16 cellular contexts compared by ENCODE assay signal in the genomic region with DNA sequence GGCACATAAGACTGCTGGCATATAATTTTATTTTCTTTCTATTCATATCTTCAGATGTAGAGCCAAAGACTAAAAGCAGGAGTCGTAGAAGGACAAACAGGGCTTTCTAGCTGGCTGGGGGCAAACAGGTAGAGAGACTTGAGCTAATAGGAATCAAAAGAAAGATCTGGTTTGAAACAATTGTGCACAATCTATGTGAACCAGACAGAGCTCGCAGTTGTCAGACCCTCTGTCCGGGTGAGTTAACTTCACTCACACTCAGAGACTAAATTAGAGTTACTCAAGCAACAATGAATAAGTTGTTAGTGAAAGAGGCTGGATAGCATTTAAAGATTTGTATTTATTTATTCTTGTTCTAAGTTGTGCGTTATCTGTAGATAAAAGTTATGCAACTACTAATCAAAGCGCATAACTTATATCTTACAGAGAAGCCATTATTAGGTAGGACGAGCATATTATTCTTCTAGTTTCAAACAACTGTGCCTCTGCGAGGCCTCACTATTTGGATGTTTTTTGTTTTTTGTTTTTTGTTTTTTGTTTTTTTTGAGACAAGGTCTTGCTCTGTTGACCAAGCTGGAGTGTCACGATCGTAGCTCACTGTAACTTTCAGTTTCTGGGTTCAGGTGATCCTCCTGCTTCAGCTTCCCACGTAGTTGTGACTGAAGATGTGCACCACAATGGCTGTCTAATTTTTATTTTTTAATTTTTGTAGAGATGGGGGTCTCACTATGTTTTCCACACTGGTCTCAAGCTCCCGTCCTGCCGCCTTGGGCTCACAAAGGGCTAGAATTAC. TPM values are rescaled to one million over a fixed set of nuclear protein-coding genes. Genes with fewer than 3 reads are reported as not detected.
DNase-seq lines count a peak whose midpoint lies in the region; ATAC-seq, FAIRE-seq and TF ChIP-seq lines count a peak whose summit lies in the region.
"Had no signal": no experiment of that assay in that cellular context is flagged by ENCODE, and none has a peak within 500 bp of the region (broad histone marks: within the 10 kb centered on the region; RNA-seq: fewer than 3 reads in every experiment).

No MANE protein-coding gene starts in this region.

- H3K4me3 ChIP-seq in SK-N-MC (no peak overlapping the region), neural cell (ENCODE audit: low read length) (no peak overlapping the region)
- H3K4me3 ChIP-seq: upper lobe of left lung had no signal

- no peaks in the 10 kb centered on the region for H3K9me2 ChIP-seq in neural cell (ENCODE audit: insufficient read depth, low read length)

- peaks cover 30% of the 10 kb centered on the region for H3K36me3 Mint-ChIP-seq in activated CD4-positive, alpha-beta T cell treated with anti-CD3 and anti-CD28 coated beads for 36 hours (ENCODE audit: low read depth)

- no peaks in the 10 kb centered on the region for H4K20me1 ChIP-seq in neural cell (ENCODE audit: insufficient read depth)

- no peak for TF ChIP-seq CTCF in neural cell (IDR thresholded peaks at IDR 0.05; ENCODE audit: poor library complexity, severe bottlenecking)

- POLR2A ChIA-PET in activated CD4-positive, alpha-beta T cell treated with anti-CD3 and anti-CD28 coated beads for 36 hours (lab: Charles Lee) = no interaction called here

- H2AFZ ChIP-seq in neural cell (ENCODE audit: low read depth, low read length) = no peak overlapping the region

- no peak overlapping the region for H3K4me3 Mint-ChIP-seq in activated CD4-positive, alpha-beta T cell treated with anti-CD3 and anti-CD28 coated beads for 36 hours

- H3K4me1 Mint-ChIP-seq in activated CD4-positive, alpha-beta T cell treated with anti-CD3 and anti-CD28 coated beads for 36 hours = peaks cover 59% of the 10 kb centered on the region

- intact Hi-C loops in activated CD4-positive, alpha-beta T cell treated with anti-CD3 and anti-CD28 coated beads for 36 hours (cut with DNase I, micrococcal nuclease) = no loop called here

- no peak for DNase-seq in activated CD4-positive, alpha-beta T cell treated with anti-CD3 and anti-CD28 coated beads for 36 hours
- no peak for DNase-seq in activated CD4-positive, alpha-beta T cell treated with anti-CD3 and anti-CD28 coated beads, Interleukin-2, amount 50 U/mL, for 1 hour
- DNase-seq in GM12892 (ENCODE audit: insufficient read length) (no peak), SK-N-MC (ENCODE audit: low read depth, low spot score) (no peak), Ammon's horn (ENCODE audit: low spot score) (no peak), activated gamma-delta T cell treated with Interleukin-2 at 50 U/mL for 16 hours (no peak), dermis blood vessel endothelial cell (no peak)
- DNase-seq: activated naive CD4-positive, alpha-beta T cell treated with Interleukin-2 at 50 U/mL for 16 hours; GOT3; head of caudate nucleus; IMR-90; NCI-H1092; stimulated activated CD4-positive, alpha-beta T cell treated with anti-CD3 and anti-CD28 coated beads, Interleukin-2, amount 100 ng/mL, for 48 hours had no signal

- ATAC-seq in activated CD4-positive, alpha-beta T cell treated with anti-CD3 and anti-CD28 coated beads for 36 hours = no peak

- H3F3A ChIP-seq in neural cell (ENCODE audit: insufficient read depth, low read length, poor library complexity, severe bottlenecking) = no peaks in the 10 kb centered on the region

- peak; percentile 36 for FAIRE-seq in GM12892 (lab: Jason Lieb, UNC)

- no peaks in the 10 kb centered on the region for H3K36me3 ChIP-seq in SK-N-MC (ENCODE audit: insufficient read depth, low read length)
- H3K36me3 ChIP-seq in neural cell (ENCODE audit: insufficient read depth, low read length) = no peaks in the 10 kb centered on the region

- CTCF ChIA-PET in activated CD4-positive, alpha-beta T cell treated with anti-CD3 and anti-CD28 coated beads for 36 hours (lab: Charles Lee) = interaction anchor here (0.6 to 1.5 kb wide), 6 partner anchors 11 to 242 kb away, joined by 3 to 5 read pairs (median 3); no protein-coding TSS in a partner anchor

- H3K27me3 Mint-ChIP-seq in activated CD4-positive, alpha-beta T cell treated with anti-CD3 and anti-CD28 coated beads for 36 hours = no peaks in the 10 kb centered on the region

- no peak for TF ChIP-seq EP300 in neural cell (conservative IDR thresholded peaks at IDR 0.05; ENCODE audit: poor library complexity, severe bottlenecking)

- H3K9me3 ChIP-seq in SK-N-MC (ENCODE audit: low read depth, low read length) (no peaks in the 10 kb centered on the region), neural cell (ENCODE audit: low read length) (no peaks in the 10 kb centered on the region)
- H3K9me3 ChIP-seq: upper lobe of left lung had no signal

- peak overlapping the region; percentile 58 for H3K27ac Mint-ChIP-seq in activated CD4-positive, alpha-beta T cell treated with anti-CD3 and anti-CD28 coated beads for 36 hours

- H3K27ac ChIP-seq in SK-N-MC (peak overlapping the region; percentile 48; the same call in 1 of the 2 replicates), neural cell (ENCODE audit: low read length) (peak overlapping the region; percentile 15)
- H3K27ac ChIP-seq: 22Rv1, upper lobe of left lung had no signal

- no peaks in the 10 kb centered on the region for H3K9me3 Mint-ChIP-seq in activated CD4-positive, alpha-beta T cell treated with anti-CD3 and anti-CD28 coated beads for 36 hours (ENCODE audit: low read depth)

- no peak for TF ChIP-seq POLR2A in GM12892 (IDR thresholded peaks at IDR 0.05; ENCODE audit: low read depth, low read length)

- H3K9ac ChIP-seq in SK-N-MC (ENCODE audit: insufficient read length) = no peak overlapping the region
- no peak overlapping the region for H3K9ac ChIP-seq in neural cell (ENCODE audit: low read length)

- no peaks in the 10 kb centered on the region for H3K27me3 ChIP-seq in neural cell (ENCODE audit: insufficient read depth, low read depth, low read length)
- H3K27me3 ChIP-seq: upper lobe of left lung had no signal

- H3K4me2 ChIP-seq in neural cell (ENCODE audit: low read length) = no peak overlapping the region

- TF ChIP-seq RAD21 in neural cell (conservative IDR thresholded peaks at IDR 0.05) = no peak

- H3K79me2 ChIP-seq in neural cell (replicated peaks; ENCODE audit: insufficient read depth, low read length) = no peaks in the 10 kb centered on the region

TF ChIP-seq in neural cell, 6 proteins besides CTCF, POLR2A, EP300 and RAD21:
- TF ChIP-seq POLR2AphosphoS5 (IDR thresholded peaks at IDR 0.05) (no peak), TAF1 (IDR thresholded peaks at IDR 0.05; ENCODE audit: low read depth) (no peak), SMC3 (conservative IDR thresholded peaks at IDR 0.05; ENCODE audit: poor library complexity) (no peak)
- TF ChIP-seq, protein P1, sequence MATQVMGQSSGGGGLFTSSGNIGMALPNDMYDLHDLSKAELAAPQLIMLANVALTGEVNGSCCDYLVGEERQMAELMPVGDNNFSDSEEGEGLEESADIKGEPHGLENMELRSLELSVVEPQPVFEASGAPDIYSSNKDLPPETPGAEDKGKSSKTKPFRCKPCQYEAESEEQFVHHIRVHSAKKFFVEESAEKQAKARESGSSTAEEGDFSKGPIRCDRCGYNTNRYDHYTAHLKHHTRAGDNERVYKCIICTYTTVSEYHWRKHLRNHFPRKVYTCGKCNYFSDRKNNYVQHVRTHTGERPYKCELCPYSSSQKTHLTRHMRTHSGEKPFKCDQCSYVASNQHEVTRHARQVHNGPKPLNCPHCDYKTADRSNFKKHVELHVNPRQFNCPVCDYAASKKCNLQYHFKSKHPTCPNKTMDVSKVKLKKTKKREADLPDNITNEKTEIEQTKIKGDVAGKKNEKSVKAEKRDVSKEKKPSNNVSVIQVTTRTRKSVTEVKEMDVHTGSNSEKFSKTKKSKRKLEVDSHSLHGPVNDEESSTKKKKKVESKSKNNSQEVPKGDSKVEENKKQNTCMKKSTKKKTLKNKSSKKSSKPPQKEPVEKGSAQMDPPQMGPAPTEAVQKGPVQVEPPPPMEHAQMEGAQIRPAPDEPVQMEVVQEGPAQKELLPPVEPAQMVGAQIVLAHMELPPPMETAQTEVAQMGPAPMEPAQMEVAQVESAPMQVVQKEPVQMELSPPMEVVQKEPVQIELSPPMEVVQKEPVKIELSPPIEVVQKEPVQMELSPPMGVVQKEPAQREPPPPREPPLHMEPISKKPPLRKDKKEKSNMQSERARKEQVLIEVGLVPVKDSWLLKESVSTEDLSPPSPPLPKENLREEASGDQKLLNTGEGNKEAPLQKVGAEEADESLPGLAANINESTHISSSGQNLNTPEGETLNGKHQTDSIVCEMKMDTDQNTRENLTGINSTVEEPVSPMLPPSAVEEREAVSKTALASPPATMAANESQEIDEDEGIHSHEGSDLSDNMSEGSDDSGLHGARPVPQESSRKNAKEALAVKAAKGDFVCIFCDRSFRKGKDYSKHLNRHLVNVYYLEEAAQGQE (IDR thresholded peaks at IDR 0.05; ENCODE audit: borderline replicate concordance) = no peak

RNA-seq across cellular contexts. Expression of a gene that starts 13.2 kb away (rescaled TPM):
- 10 to 100 TPM; 45.8 to 46.7 TPM for total RNA-seq in activated CD4-positive, alpha-beta T cell treated with anti-CD3 and anti-CD28 coated beads for 36 hours
- polyA plus RNA-seq in GM12892 (2012; ENCODE audit: missing spikeins) = 19.7 TPM
- 23.0 and 25.6 TPM in 2 replicates for polyA plus RNA-seq in neural cell
- 82.0 and 96.9 TPM in 2 replicates for polyA minus RNA-seq in neural cell
- total RNA-seq in dermis blood vessel endothelial cell = 48.3 and 57.9 TPM in 2 replicates

RNA-seq across cellular contexts. Expression of a gene that starts 46.3 kb away (rescaled TPM):
- total RNA-seq in activated CD4-positive, alpha-beta T cell treated with anti-CD3 and anti-CD28 coated beads for 36 hours = 10 to 100 TPM; 57.3 to 60.7 TPM
- polyA plus RNA-seq in GM12892 (2012; ENCODE audit: missing spikeins) = 8.2 TPM
- not detected in 2 replicates for polyA plus RNA-seq in neural cell
- not detected in 2 replicates for polyA minus RNA-seq in neural cell
- 8.4 and 132 TPM in 2 replicates for total RNA-seq in dermis blood vessel endothelial cell
